ENCODE assay signal across 12 cellular contexts in genomic region chr5:121967187-121967586, GRCh38. TPM values are rescaled to one million over a fixed set of nuclear protein-coding genes. Genes with fewer than 3 reads are reported as not detected.
DNase-seq lines count a peak whose midpoint lies in the region; ATAC-seq, FAIRE-seq and TF ChIP-seq lines count a peak whose summit lies in the region.
"Had no signal": no experiment of that assay in that cellular context is flagged by ENCODE, and none has a peak within 500 bp of the region (broad histone marks: within the 10 kb centered on the region; RNA-seq: fewer than 3 reads in every experiment).

No MANE protein-coding gene starts in this region.

- H3K27ac Mint-ChIP-seq in MCF 10A (ENCODE audit: low read depth, unreplicated experiment): no peak overlapping the region
- H3K27ac Mint-ChIP-seq: mesothelial cell of epicardium had no signal

- TF ChIP-seq EP300 in Ishikawa (IDR thresholded peaks at IDR 0.05; ENCODE audit: borderline replicate concordance): no peak

- DNase-seq in AG09319 (ENCODE audit: extremely low read depth, low read depth): no peak
- DNase-seq in MCF 10A (ENCODE audit: unreplicated experiment): peak; percentile 46
- no peak for DNase-seq in right lobe of liver
- no peak for DNase-seq in posterior cingulate gyrus
- DNase-seq in urothelium cell line (ENCODE audit: low spot score): no peak
- DNase-seq in activated T-cell treated with anti-CD3 and anti-CD28 coated beads, Interleukin-2, amount 50 U/mL, for 1 hour: no peak
- DNase-seq: activated CD8-positive, alpha-beta memory T cell treated with anti-CD3 and anti-CD28 coated beads, Interleukin-2, amount 50 U/mL, for 48 hours; GF-D8; NCI-H1436 treated with DMSO at 0.1 percent for 48 hours had no signal

- 55% methylated on average over 6 of the region's 6 CpGs for WGBS in right lobe of liver (ENCODE audit: insufficient coverage, low coverage, low lambda C conversion rate, missing lambda C conversion rate)

- peaks cover 28% of the 10 kb centered on the region for H3K4me1 Mint-ChIP-seq in MCF 10A (ENCODE audit: insufficient read depth, unreplicated experiment)

- no peak overlapping the region for H3K4me3 ChIP-seq in right lobe of liver

- H3K27me3 ChIP-seq in right lobe of liver: no peaks in the 10 kb centered on the region

- POLR2A ChIA-PET in MCF 10A (lab: Yijun Ruan, JAX): interaction anchor here (1.0 to 1.6 kb wide), 2 partner anchors 109 to 111 kb away, joined by 3 to 5 read pairs; partner anchors contain the start of gene LOX

- no peaks in the 10 kb centered on the region for H3K9me3 Mint-ChIP-seq in MCF 10A (ENCODE audit: unreplicated experiment)

- no peak overlapping the region for H3K4me3 Mint-ChIP-seq in MCF 10A (ENCODE audit: unreplicated experiment)
- H3K4me3 Mint-ChIP-seq: mesothelial cell of epicardium had no signal

- TF ChIP-seq RAD21 in Ishikawa (IDR thresholded peaks at IDR 0.05; ENCODE audit: low read depth): peak; percentile 29; the same call in 1 of the 2 replicates

- no peaks in the 10 kb centered on the region for H3K9me3 ChIP-seq in right lobe of liver

- ATAC-seq in right lobe of liver: no peak
- ATAC-seq in HG03175 (IDR thresholded peaks at IDR 0.05; ENCODE audit: unreplicated experiment): no peak

- peak; percentile 34 for TF ChIP-seq CTCF in AG09319 (IDR thresholded peaks at IDR 0.05; ENCODE audit: low read depth, low read length)
- peak; percentile 50 for TF ChIP-seq CTCF in MCF 10A (IDR thresholded peaks at IDR 0.05; ENCODE audit: unreplicated experiment)
- peak in 3 of 4 donors; percentile 25 to 42 (median 31) for TF ChIP-seq CTCF in right lobe of liver (IDR thresholded peaks at IDR 0.05)

- no peaks in the 10 kb centered on the region for H3K27me3 Mint-ChIP-seq in MCF 10A (ENCODE audit: insufficient read depth, unreplicated experiment)

- FAIRE-seq in urothelium cell line (lab: Jason Lieb, UNC): no peak

- TF ChIP-seq POLR2A in right lobe of liver (IDR thresholded peaks at IDR 0.05): no peak

- no peaks in the 10 kb centered on the region for H3K36me3 ChIP-seq in right lobe of liver

- H3K4me1 ChIP-seq in right lobe of liver: peaks cover 0 to 18% (median 6%) of the 10 kb centered on the region in 4 donors

- BruUV-seq in MCF 10A (replicated peaks; lab: Mats Ljungman, UMichigan): no TSS peak

- no peak overlapping the region for H3K27ac ChIP-seq in right lobe of liver

- intact Hi-C loops in MCF 10A (cut with micrococcal nuclease): loop anchor here (1.0 to 10.0 kb wide), 4 partner anchors 189 to 508 kb away; no protein-coding TSS in a partner anchor
- intact Hi-C loops in right lobe of liver (cut with DNase I): no loop called here
- intact Hi-C loops in posterior cingulate gyrus (cut with DNase I): loop anchor here (2.0 to 5.0 kb wide), 2 partner anchors 136 to 190 kb away; no protein-coding TSS in a partner anchor

- CTCF ChIA-PET in MCF 10A (lab: Yijun Ruan, JAX): interaction anchor here (0.7 to 3.5 kb wide), 21 partner anchors 12 to 918 kb away, joined by 3 to 48 read pairs (median 4); partner anchors contain the start of gene LOX

- no peaks in the 10 kb centered on the region for H3K36me3 Mint-ChIP-seq in MCF 10A (ENCODE audit: insufficient read depth, unreplicated experiment)

TF ChIP-seq in Ishikawa, 13 proteins besides CTCF, POLR2A, EP300 and RAD21:
- TF ChIP-seq, protein P1, sequence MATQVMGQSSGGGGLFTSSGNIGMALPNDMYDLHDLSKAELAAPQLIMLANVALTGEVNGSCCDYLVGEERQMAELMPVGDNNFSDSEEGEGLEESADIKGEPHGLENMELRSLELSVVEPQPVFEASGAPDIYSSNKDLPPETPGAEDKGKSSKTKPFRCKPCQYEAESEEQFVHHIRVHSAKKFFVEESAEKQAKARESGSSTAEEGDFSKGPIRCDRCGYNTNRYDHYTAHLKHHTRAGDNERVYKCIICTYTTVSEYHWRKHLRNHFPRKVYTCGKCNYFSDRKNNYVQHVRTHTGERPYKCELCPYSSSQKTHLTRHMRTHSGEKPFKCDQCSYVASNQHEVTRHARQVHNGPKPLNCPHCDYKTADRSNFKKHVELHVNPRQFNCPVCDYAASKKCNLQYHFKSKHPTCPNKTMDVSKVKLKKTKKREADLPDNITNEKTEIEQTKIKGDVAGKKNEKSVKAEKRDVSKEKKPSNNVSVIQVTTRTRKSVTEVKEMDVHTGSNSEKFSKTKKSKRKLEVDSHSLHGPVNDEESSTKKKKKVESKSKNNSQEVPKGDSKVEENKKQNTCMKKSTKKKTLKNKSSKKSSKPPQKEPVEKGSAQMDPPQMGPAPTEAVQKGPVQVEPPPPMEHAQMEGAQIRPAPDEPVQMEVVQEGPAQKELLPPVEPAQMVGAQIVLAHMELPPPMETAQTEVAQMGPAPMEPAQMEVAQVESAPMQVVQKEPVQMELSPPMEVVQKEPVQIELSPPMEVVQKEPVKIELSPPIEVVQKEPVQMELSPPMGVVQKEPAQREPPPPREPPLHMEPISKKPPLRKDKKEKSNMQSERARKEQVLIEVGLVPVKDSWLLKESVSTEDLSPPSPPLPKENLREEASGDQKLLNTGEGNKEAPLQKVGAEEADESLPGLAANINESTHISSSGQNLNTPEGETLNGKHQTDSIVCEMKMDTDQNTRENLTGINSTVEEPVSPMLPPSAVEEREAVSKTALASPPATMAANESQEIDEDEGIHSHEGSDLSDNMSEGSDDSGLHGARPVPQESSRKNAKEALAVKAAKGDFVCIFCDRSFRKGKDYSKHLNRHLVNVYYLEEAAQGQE (IDR thresholded peaks at IDR 0.05; ENCODE audit: low read depth): no peak

RNA-seq across cellular contexts. Expression of gene SRFBP1, which starts 5.4 kb away (rescaled TPM):
- 18.0 and 21.4 TPM in 2 replicates for total RNA-seq in MCF 10A (2022)
- 1 to 10 TPM; 3.2 to 9.5 (median 6.1) TPM for total RNA-seq in right lobe of liver

Comparison
In these comparisons a context has a peak if more than half of its experiments do, and no peak if none do; other contexts are left out.
1. intact Hi-C loops: an anchor here in MCF 10A (1.0 to 10.0 kb wide) and posterior cingulate gyrus (2.0 to 5.0 kb wide); none called in right lobe of liver.